ENCODE assay signal across 8 cellular contexts in the genomic region with DNA sequence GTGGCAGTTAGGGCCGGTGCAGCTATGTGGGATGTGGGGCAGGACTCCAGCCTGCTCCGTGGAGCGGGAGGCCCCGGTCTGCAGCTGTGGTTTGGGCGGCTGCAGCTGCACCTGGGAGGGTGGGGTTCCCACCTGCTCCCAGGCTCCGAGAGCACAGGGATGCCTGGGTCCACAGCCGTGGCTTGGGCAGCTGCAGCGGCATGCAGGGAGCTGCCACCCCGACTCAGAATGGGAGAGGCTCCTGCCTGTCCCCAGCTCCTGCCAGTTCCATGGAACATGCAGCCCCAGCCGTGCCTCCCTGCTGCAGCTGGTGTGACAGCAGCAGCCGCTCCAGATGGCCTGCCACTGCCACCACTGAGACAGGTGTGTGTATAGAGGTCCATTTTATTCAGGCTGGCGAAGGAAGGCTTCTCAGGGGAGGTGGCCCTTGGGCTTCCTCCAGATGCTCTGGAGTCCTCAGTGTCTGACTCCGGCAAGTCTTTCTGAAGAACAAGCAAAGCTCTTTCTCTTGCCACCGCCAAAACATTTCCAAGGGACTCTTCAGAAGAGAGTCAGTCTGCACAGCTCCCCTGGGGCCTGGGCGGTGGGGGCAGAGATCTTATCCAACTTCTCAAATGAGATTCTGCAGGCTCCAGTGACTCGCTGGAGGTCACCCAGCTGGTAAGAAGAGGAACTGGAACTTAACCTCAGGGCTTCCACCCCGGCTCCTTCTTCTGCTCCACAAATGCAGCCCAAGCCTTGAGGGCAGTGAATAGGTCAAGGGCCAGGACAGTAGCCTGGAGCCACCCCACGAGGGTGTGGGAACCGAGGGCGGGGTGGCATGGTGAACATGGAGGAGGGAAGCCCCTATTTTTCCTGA. TPM values are rescaled to one million over a fixed set of nuclear protein-coding genes. Genes with fewer than 3 reads are reported as not detected.
A peak's percentile ranks its signal among the peaks of the same experiment; 100 is the strongest.
DNase-seq lines count a peak whose midpoint lies in the region; ATAC-seq and TF ChIP-seq lines count a peak whose summit lies in the region.
"Had no signal": no experiment of that assay in that cellular context is flagged by ENCODE, and none has a peak within 500 bp of the region (broad histone marks: within the 10 kb centered on the region; RNA-seq: fewer than 3 reads in every experiment).

No MANE protein-coding gene starts in this region.

- H3K9me3 ChIP-seq in esophagus squamous epithelium (no peaks in the 10 kb centered on the region), upper lobe of right lung (no peaks in the 10 kb centered on the region)

- H3K4me3 ChIP-seq in esophagus squamous epithelium (no peak overlapping the region), upper lobe of right lung (no peak overlapping the region)
- H3K4me3 ChIP-seq: SK-N-MC had no signal

- DNase-seq in NCI-H510A (lab: John Stamatoyannopoulos, UW) (peak; percentile 20), esophagus squamous epithelium (lab: John Stamatoyannopoulos, UW) (no peak), upper lobe of right lung (no peak), omental fat pad (ENCODE audit: low spot score) (no peak), Ammon's horn (ENCODE audit: low spot score) (no peak)

- H3K36me3 ChIP-seq in esophagus squamous epithelium (no peaks in the 10 kb centered on the region), upper lobe of right lung (no peaks in the 10 kb centered on the region)

- TF ChIP-seq CTCF in esophagus squamous epithelium (IDR thresholded peaks at IDR 0.05) (no peak), upper lobe of right lung (IDR thresholded peaks at IDR 0.05) (no peak), omental fat pad (IDR thresholded peaks at IDR 0.05) (no peak)

- WGBS in esophagus squamous epithelium, 2 donors: 0 to 60% methylated on average over 1 to 3 of the region's 20 CpGs

- intact Hi-C loops in esophagus squamous epithelium (cut with DNase I) (no loop called here), upper lobe of right lung (cut with DNase I) (no loop called here)

- no peak for TF ChIP-seq POLR2A in esophagus squamous epithelium (IDR thresholded peaks at IDR 0.05)

- peak overlapping the region in 3 of 4 donors; percentile 9 to 59 (median 55) for H3K27ac ChIP-seq in esophagus squamous epithelium
- peak overlapping the region; percentile 2 for H3K27ac ChIP-seq in upper lobe of right lung
- H3K27ac ChIP-seq: SK-N-MC had no signal

- H3K27me3 ChIP-seq in esophagus squamous epithelium (no peaks in the 10 kb centered on the region), upper lobe of right lung (no peaks in the 10 kb centered on the region)

- ATAC-seq in GM18868 (IDR thresholded peaks at IDR 0.05; ENCODE audit: unreplicated experiment) (peak; percentile 83), HG02623 (IDR thresholded peaks at IDR 0.05; ENCODE audit: unreplicated experiment) (peak; percentile 57), upper lobe of right lung (peak; percentile 75), omental fat pad (ENCODE audit: low FRiP score) (no peak)

- H3K4me1 ChIP-seq in esophagus squamous epithelium (peaks cover 17 to 25% (median 18%) of the 10 kb centered on the region in 3 donors), upper lobe of right lung (peaks cover 21% of the 10 kb centered on the region)

RNA-seq across cellular contexts. Expression of gene UPK3A, which starts 21.6 kb away (rescaled TPM):
- total RNA-seq in esophagus squamous epithelium (not detected), upper lobe of right lung (not detected), omental fat pad (not detected)

RNA-seq across cellular contexts. Expression of gene KIAA0930, which starts 22.5 kb away (rescaled TPM):
- total RNA-seq in esophagus squamous epithelium (10 to 100 TPM; 33.1 to 40.2 (median 38.1) TPM), upper lobe of right lung (79.5 TPM), omental fat pad (10 to 100 TPM; 27.4 to 58.8 (median 50.2) TPM)

RNA-seq across cellular contexts. Expression of gene FAM118A, which starts 46.6 kb away (rescaled TPM):
- 10 to 100 TPM; 12.5 to 95.4 (median 18.8) TPM for total RNA-seq in esophagus squamous epithelium
- 20.6 TPM for total RNA-seq in upper lobe of right lung
- total RNA-seq in omental fat pad: 10 to 100 TPM; 16.9 to 59.0 (median 33.7) TPM
